16 cellular contexts compared by ENCODE assay signal in genomic region chrX:49272426-49272825, GRCh38. TPM values are rescaled to one million over a fixed set of nuclear protein-coding genes. Genes with fewer than 3 reads are reported as not detected.
DNase-seq lines count a peak whose midpoint lies in the region; ATAC-seq, FAIRE-seq and TF ChIP-seq lines count a peak whose summit lies in the region.
"Had no signal": no experiment of that assay in that cellular context is flagged by ENCODE, and none has a peak within 500 bp of the region (broad histone marks: within the 10 kb centered on the region; RNA-seq: fewer than 3 reads in every experiment).

No MANE protein-coding gene starts in this region.

- no peaks in the 10 kb centered on the region for H3K27me3 Mint-ChIP-seq in activated CD8-positive, alpha-beta T cell treated with anti-CD3 and anti-CD28 coated beads, Interleukin-2, amount 10 ng/mL, durations not matched to agents 7 days and 5 days (ENCODE audit: low read depth)

- H3K27ac Mint-ChIP-seq in activated CD8-positive, alpha-beta T cell treated with anti-CD3 and anti-CD28 coated beads, Interleukin-2, amount 10 ng/mL, durations not matched to agents 7 days and 5 days, result peak overlapping the region; percentile 92

- no peak for TF ChIP-seq RAD21 in HepG2 (CRISPR knock-in tag; IDR thresholded peaks at IDR 0.05)

- H3K36me3 ChIP-seq in HepG2 (replicated peaks in 1 of 2; ENCODE audit: control insufficient read depth in 1 of 2, insufficient read depth in 2 of 2, low read length in 2 of 2) (no peaks in the 10 kb centered on the region), right lobe of liver (no peaks in the 10 kb centered on the region), iPS-20b (ENCODE audit: insufficient read depth, low read depth, low read length) (peaks cover 20% of the 10 kb centered on the region; the same call in 1 of the 2 replicates), suprapubic skin (no peaks in the 10 kb centered on the region)

- POLR2A ChIA-PET in HepG2 (lab: Yijun Ruan, JAX), result interaction anchor here (0.6 to 1.2 kb wide), 2 partner anchors 49 to 82 kb away, joined by 3 read pairs; no protein-coding TSS in a partner anchor
- POLR2A ChIA-PET in activated CD8-positive, alpha-beta T cell treated with anti-CD3 and anti-CD28 coated beads, Interleukin-2, amount 10 ng/mL, durations not matched to agents 7 days and 5 days (lab: Charles Lee), result interaction anchor here (0.9 to 1.7 kb wide), 7 partner anchors 8 to 334 kb away, joined by 3 to 5 read pairs (median 3); partner anchors contain the start of genes CCDC22 and PLP2

- intact Hi-C loops in HepG2 (cut with micrococcal nuclease; ENCODE audit: unreplicated experiment) (no loop called here), right lobe of liver (cut with DNase I) (no loop called here)

- H4K20me1 ChIP-seq in HepG2 (ENCODE audit: insufficient read depth, low read length), result no peaks in the 10 kb centered on the region

- no peak for TF ChIP-seq POLR2A in HepG2 (IDR thresholded peaks at IDR 0.05; ENCODE audit: insufficient read depth in 1 of 2, low read depth in 2 of 2, low read length in 2 of 2)
- TF ChIP-seq POLR2A in right lobe of liver (IDR thresholded peaks at IDR 0.05), result no peak
- TF ChIP-seq POLR2A in suprapubic skin (IDR thresholded peaks at IDR 0.05), result no peak

- TF ChIP-seq EP300 in HepG2 (IDR thresholded peaks at IDR 0.05; ENCODE audit: low read depth in 2 of 2, low read length in 2 of 2), result no peak
- no peak for TF ChIP-seq EP300 in HepG2 (CRISPR knock-in tag; IDR thresholded peaks at IDR 0.05; ENCODE audit: borderline replicate concordance)
- no peak for TF ChIP-seq EP300 in suprapubic skin (IDR thresholded peaks at IDR 0.05)

- H3K27me3 ChIP-seq in HepG2 (ENCODE audit: control insufficient read depth in 1 of 2, insufficient read depth in 2 of 2, low read length in 2 of 2) (no peaks in the 10 kb centered on the region; a peak in 1 of 5 replicates), right lobe of liver (no peaks in the 10 kb centered on the region), iPS-20b (ENCODE audit: insufficient read depth, low read length) (no peaks in the 10 kb centered on the region), suprapubic skin (no peaks in the 10 kb centered on the region)

- BruUV-seq in HepG2 (replicated peaks; lab: Mats Ljungman, UMichigan), result no TSS peak

- DNase-seq in HepG2 (ENCODE audit: low spot score) (no peak), right lobe of liver (no peak), suprapubic skin (ENCODE audit: low spot score in 2 of 2) (peak in 1 of 2 donors; percentile 19), NCI-H345 (lab: John Stamatoyannopoulos, UW) (no peak), NCI-H2227 treated with DMSO at 0.1 percent for 48 hours (lab: John Stamatoyannopoulos, UW) (no peak), GM10266 (ENCODE audit: extremely low spot score) (no peak)
- DNase-seq in activated CD8-positive, alpha-beta T cell treated with anti-CD3 and anti-CD28 coated beads, Interleukin-2, amount 10 ng/mL, durations not matched to agents 7 days and 5 days, result peak; percentile 48
- DNase-seq: C1 segment of cervical spinal cord; effector CD4-positive, alpha-beta T cell; MM.1S had no signal

- ATAC-seq in HepG2 (no peak), right lobe of liver (no peak)
- no peak for ATAC-seq in activated CD8-positive, alpha-beta T cell treated with anti-CD3 and anti-CD28 coated beads, Interleukin-2, amount 10 ng/mL, durations not matched to agents 7 days and 5 days

- 100% methylated on average over 2 of the region's 6 CpGs for WGBS in HepG2 (ENCODE audit: low lambda C conversion rate)
- 42% methylated on average over 5 of the region's 6 CpGs for WGBS in right lobe of liver (ENCODE audit: insufficient coverage, low coverage, low lambda C conversion rate, missing lambda C conversion rate)
- 41% methylated on average over 6 of the region's 6 CpGs for WGBS in suprapubic skin

- H3K9me3 ChIP-seq in HepG2 (ENCODE audit: low read length) (no peaks in the 10 kb centered on the region), right lobe of liver (no peaks in the 10 kb centered on the region), iPS-20b (ENCODE audit: insufficient read depth, low read depth, low read length) (no peaks in the 10 kb centered on the region), suprapubic skin (no peaks in the 10 kb centered on the region)
- H3K9me3 ChIP-seq: HAP-1 had no signal

- H3K9ac ChIP-seq in HepG2 (ENCODE audit: insufficient read depth, low read depth, low read length), result no peak overlapping the region
- no peak overlapping the region for H3K9ac ChIP-seq in iPS-20b (ENCODE audit: low read depth, low read length)

- in situ Hi-C loops in HepG2 (cut with HindIII; ENCODE audit: extremely low pct_ligation_motif_present, low pct_unique_long_range_greater_than_20kb), result no loop called here

- peak overlapping the region; percentile 74 for H3K4me3 Mint-ChIP-seq in activated CD8-positive, alpha-beta T cell treated with anti-CD3 and anti-CD28 coated beads, Interleukin-2, amount 10 ng/mL, durations not matched to agents 7 days and 5 days

- H3K4me1 Mint-ChIP-seq in activated CD8-positive, alpha-beta T cell treated with anti-CD3 and anti-CD28 coated beads, Interleukin-2, amount 10 ng/mL, durations not matched to agents 7 days and 5 days (ENCODE audit: low read depth), result peaks cover 75% of the 10 kb centered on the region

- H3K4me2 ChIP-seq in HepG2 (ENCODE audit: low read depth, low read length), result 0 out of 2 replicates have a peak overlapping the region, but pooled peaks have one; percentile 18

- no peaks in the 10 kb centered on the region for H3K9me3 Mint-ChIP-seq in activated CD8-positive, alpha-beta T cell treated with anti-CD3 and anti-CD28 coated beads, Interleukin-2, amount 10 ng/mL, durations not matched to agents 7 days and 5 days (ENCODE audit: insufficient read depth)

- H3K4me1 ChIP-seq in HepG2 (ENCODE audit: insufficient read depth, low read length), result peaks cover 34% of the 10 kb centered on the region
- peaks cover 0 to 15% (median 0%) of the 10 kb centered on the region in 4 donors for H3K4me1 ChIP-seq in right lobe of liver
- no peaks in the 10 kb centered on the region; the same call in 1 of the 2 replicates for H3K4me1 ChIP-seq in iPS-20b (ENCODE audit: insufficient read depth, low read length)
- H3K4me1 ChIP-seq in suprapubic skin, result peaks cover 41% of the 10 kb centered on the region

- FAIRE-seq in HepG2 (lab: Jason Lieb, UNC), result no peak
- FAIRE-seq: frontal cortex, islet of Langerhans had no signal

- no peak overlapping the region for H2AFZ ChIP-seq in HepG2 (ENCODE audit: low read length)

- H3K27ac ChIP-seq in HepG2 (ENCODE audit: extremely low read length, insufficient read depth, low read length) (no peak overlapping the region), right lobe of liver (no peak overlapping the region), iPS-20b (ENCODE audit: low read length) (no peak overlapping the region), suprapubic skin (no peak overlapping the region)

- no peak overlapping the region for H3K4me3 ChIP-seq in HepG2 (replicated peaks in 1 of 3; ENCODE audit: insufficient read depth in 1 of 3, low read depth in 2 of 3, low read length in 3 of 3)
- no peak overlapping the region for H3K4me3 ChIP-seq in right lobe of liver
- H3K4me3 ChIP-seq in iPS-20b (ENCODE audit: low read length), result peak overlapping the region; percentile 35; the same call in 1 of the 2 replicates
- peak overlapping the region; percentile 5 for H3K4me3 ChIP-seq in suprapubic skin
- H3K4me3 ChIP-seq: HAP-1 had no signal

- CTCF ChIA-PET in HepG2 (lab: Yijun Ruan, JAX; ENCODE audit: low intra/inter-chr PET ratio, low total read pairs), result no interaction called here
- CTCF ChIA-PET in activated CD8-positive, alpha-beta T cell treated with anti-CD3 and anti-CD28 coated beads, Interleukin-2, amount 10 ng/mL, durations not matched to agents 7 days and 5 days (lab: Charles Lee), result interaction anchor here (1.1 to 2.6 kb wide), 3 partner anchors 8 to 82 kb away, joined by 3 to 14 read pairs (median 3); no protein-coding TSS in a partner anchor

- TF ChIP-seq CTCF in HepG2 (CRISPR knock-in tag; IDR thresholded peaks at IDR 0.05) (no peak), right lobe of liver (IDR thresholded peaks at IDR 0.05) (no peak), suprapubic skin (IDR thresholded peaks at IDR 0.05) (no peak), GM10266 (IDR thresholded peaks at IDR 0.05; ENCODE audit: control insufficient read depth, insufficient read depth, low read depth, missing control alignments) (no peak)

- H3K79me2 ChIP-seq in HepG2 (ENCODE audit: insufficient read depth, low read length), result peaks cover 12% of the 10 kb centered on the region

- H3K36me3 Mint-ChIP-seq in activated CD8-positive, alpha-beta T cell treated with anti-CD3 and anti-CD28 coated beads, Interleukin-2, amount 10 ng/mL, durations not matched to agents 7 days and 5 days (ENCODE audit: low read depth), result peaks cover 39% of the 10 kb centered on the region

RNA-seq across cellular contexts. Expression of gene PPP1R3F, which starts 2.8 kb away (rescaled TPM):
- total RNA-seq in HepG2 (2016; rRNA removed; fragmentation: Illumina TruSeq; extraction: Trizol) (0.07 and 0.84 TPM in 2 replicates), right lobe of liver (1 to 10 TPM; 1.6 to 4.0 (median 2.2) TPM), suprapubic skin (10 to 100 TPM in 1 of 4 donors, 1 to 10 TPM in 3; 4.8 to 13.3 (median 5.7) TPM)
- total RNA-seq in HepG2 (2016; cell fraction: cytosol; rRNA removed; fragmentation: Illumina TruSeq; extraction: Trizol; ENCODE audit: low read depth), result 0.44 and 0.71 TPM in 2 replicates
- total RNA-seq in HepG2 (2016; cell fraction: insoluble cytoplasmic fraction; rRNA removed; fragmentation: Illumina TruSeq; extraction: Trizol), result 0.33 and 0.63 TPM in 2 replicates
- total RNA-seq in HepG2 (2016; cell fraction: membrane; rRNA removed; fragmentation: Illumina TruSeq; extraction: Trizol), result 0.37 and 1.1 TPM in 2 replicates
- 0.88 and 1.4 TPM in 2 replicates for total RNA-seq in HepG2 (2016; cell fraction: nucleus; rRNA removed; fragmentation: Illumina TruSeq; extraction: Trizol)
- 0.46 and 0.82 TPM in 2 replicates for polyA plus RNA-seq in HepG2 (2011; rRNA removed)
- 0.34 and 0.35 TPM in 2 replicates for polyA plus RNA-seq in HepG2 (2011; cell fraction: cytosol; rRNA removed)
- 2.1 and 2.2 TPM in 2 replicates for polyA plus RNA-seq in HepG2 (2011; cell fraction: nucleus; rRNA removed)
- 0.32 and 0.55 TPM in 2 replicates for polyA plus RNA-seq in HepG2 (2012)
- 0.16 and 0.43 TPM in 2 replicates for polyA plus RNA-seq in HepG2 (2016; cell fraction: cytosol; fragmentation: Illumina TruSeq; extraction: Trizol; ENCODE audit: low read depth)
- 0.26 and 0.32 TPM in 2 replicates for polyA plus RNA-seq in HepG2 (2016; cell fraction: insoluble cytoplasmic fraction; fragmentation: Illumina TruSeq; extraction: Trizol; ENCODE audit: low read depth)
- 0.18 and 0.26 TPM in 2 replicates for polyA plus RNA-seq in HepG2 (2016; cell fraction: membrane; fragmentation: Illumina TruSeq; extraction: Trizol; ENCODE audit: low read depth)
- polyA plus RNA-seq in HepG2 (2016; cell fraction: nucleus; fragmentation: Illumina TruSeq; extraction: Trizol; ENCODE audit: insufficient read depth, low read depth), result 0.87 and 0.98 TPM in 2 replicates
- polyA minus RNA-seq in HepG2 (2011; rRNA and poly(A)+ RNA removed; ENCODE audit: low replicate concordance), result 0.70 and 0.75 TPM in 2 replicates
- 0.18 and 0.99 TPM in 2 replicates for polyA minus RNA-seq in HepG2 (2011; cell fraction: cytosol; rRNA and poly(A)+ RNA removed)
- 2.5 and 3.3 TPM in 2 replicates for polyA minus RNA-seq in HepG2 (2011; cell fraction: nucleus; rRNA and poly(A)+ RNA removed)
- 1 to 10 TPM; 8.0 to 8.5 TPM for total RNA-seq in activated CD8-positive, alpha-beta T cell treated with anti-CD3 and anti-CD28 coated beads, Interleukin-2, amount 10 ng/mL, durations not matched to agents 7 days and 5 days

RNA-seq across cellular contexts. Expression of gene FOXP3, which starts 7.9 kb away (rescaled TPM):
- not detected in 2 replicates for total RNA-seq in HepG2 (2016; rRNA removed; fragmentation: Illumina TruSeq; extraction: Trizol)
- not detected in 2 replicates for total RNA-seq in HepG2 (2016; cell fraction: cytosol; rRNA removed; fragmentation: Illumina TruSeq; extraction: Trizol; ENCODE audit: low read depth)
- not detected in 2 replicates for total RNA-seq in HepG2 (2016; cell fraction: insoluble cytoplasmic fraction; rRNA removed; fragmentation: Illumina TruSeq; extraction: Trizol)
- total RNA-seq in HepG2 (2016; cell fraction: membrane; rRNA removed; fragmentation: Illumina TruSeq; extraction: Trizol), result not detected in 2 replicates
- not detected in 2 replicates for total RNA-seq in HepG2 (2016; cell fraction: nucleus; rRNA removed; fragmentation: Illumina TruSeq; extraction: Trizol)
- polyA plus RNA-seq in HepG2 (2011; rRNA removed), result 0.04 and 0.07 TPM in 2 replicates
- 0.04 and 0.05 TPM in 2 replicates for polyA plus RNA-seq in HepG2 (2011; cell fraction: cytosol; rRNA removed)
- 0.07 and 0.13 TPM in 2 replicates for polyA plus RNA-seq in HepG2 (2011; cell fraction: nucleus; rRNA removed)
- 0.17 TPM in 2 replicates for polyA plus RNA-seq in HepG2 (2012)
- polyA plus RNA-seq in HepG2 (2016; cell fraction: cytosol; fragmentation: Illumina TruSeq; extraction: Trizol; ENCODE audit: low read depth), result 0.08 TPM in 1 of 2 replicates, not detected in the other
- 0.24 TPM in 1 of 2 replicates, not detected in the other for polyA plus RNA-seq in HepG2 (2016; cell fraction: insoluble cytoplasmic fraction; fragmentation: Illumina TruSeq; extraction: Trizol; ENCODE audit: low read depth)
- polyA plus RNA-seq in HepG2 (2016; cell fraction: membrane; fragmentation: Illumina TruSeq; extraction: Trizol; ENCODE audit: low read depth), result 0.08 TPM in 1 of 2 replicates, not detected in the other
- polyA plus RNA-seq in HepG2 (2016; cell fraction: nucleus; fragmentation: Illumina TruSeq; extraction: Trizol; ENCODE audit: insufficient read depth, low read depth), result not detected in 2 replicates
- polyA minus RNA-seq in HepG2 (2011; rRNA and poly(A)+ RNA removed; ENCODE audit: low replicate concordance), result 0.06 and 0.44 TPM in 2 replicates
- not detected in 2 replicates for polyA minus RNA-seq in HepG2 (2011; cell fraction: cytosol; rRNA and poly(A)+ RNA removed)
- polyA minus RNA-seq in HepG2 (2011; cell fraction: nucleus; rRNA and poly(A)+ RNA removed), result not detected in 2 replicates
- 1 to 10 TPM in 1 of 6 experiments, under 1 TPM in 5; 0.18 to 1.2 (median 0.32) TPM for total RNA-seq in right lobe of liver
- 10 to 100 TPM; 14.6 to 15.4 TPM for total RNA-seq in activated CD8-positive, alpha-beta T cell treated with anti-CD3 and anti-CD28 coated beads, Interleukin-2, amount 10 ng/mL, durations not matched to agents 7 days and 5 days
- total RNA-seq in suprapubic skin, result 1 to 10 TPM in 1 of 4 donors, under 1 TPM in 2, not detected in 1; 0.26 to 1.0 (median 0.62) TPM
- total RNA-seq: frontal cortex had no signal

RNA-seq across cellular contexts. Expression of gene GAGE10, which starts 31.0 kb away (rescaled TPM):
- not detected in 2 replicates for total RNA-seq in HepG2 (2016; rRNA removed; fragmentation: Illumina TruSeq; extraction: Trizol)
- not detected in 2 replicates for total RNA-seq in HepG2 (2016; cell fraction: cytosol; rRNA removed; fragmentation: Illumina TruSeq; extraction: Trizol; ENCODE audit: low read depth)
- total RNA-seq in HepG2 (2016; cell fraction: insoluble cytoplasmic fraction; rRNA removed; fragmentation: Illumina TruSeq; extraction: Trizol), result not detected in 2 replicates
- total RNA-seq in HepG2 (2016; cell fraction: membrane; rRNA removed; fragmentation: Illumina TruSeq; extraction: Trizol), result not detected in 2 replicates
- not detected in 2 replicates for total RNA-seq in HepG2 (2016; cell fraction: nucleus; rRNA removed; fragmentation: Illumina TruSeq; extraction: Trizol)
- polyA plus RNA-seq in HepG2 (2011; rRNA removed), result not detected in 2 replicates
- polyA plus RNA-seq in HepG2 (2011; cell fraction: cytosol; rRNA removed), result not detected in 2 replicates
- not detected in 2 replicates for polyA plus RNA-seq in HepG2 (2011; cell fraction: nucleus; rRNA removed)
- not detected in 2 replicates for polyA plus RNA-seq in HepG2 (2012)
- not detected in 2 replicates for polyA plus RNA-seq in HepG2 (2016; cell fraction: cytosol; fragmentation: Illumina TruSeq; extraction: Trizol; ENCODE audit: low read depth)
- polyA plus RNA-seq in HepG2 (2016; cell fraction: insoluble cytoplasmic fraction; fragmentation: Illumina TruSeq; extraction: Trizol; ENCODE audit: low read depth), result not detected in 2 replicates
- polyA plus RNA-seq in HepG2 (2016; cell fraction: membrane; fragmentation: Illumina TruSeq; extraction: Trizol; ENCODE audit: low read depth), result not detected in 2 replicates
- polyA plus RNA-seq in HepG2 (2016; cell fraction: nucleus; fragmentation: Illumina TruSeq; extraction: Trizol; ENCODE audit: insufficient read depth, low read depth), result not detected in 2 replicates
- not detected in 2 replicates for polyA minus RNA-seq in HepG2 (2011; rRNA and poly(A)+ RNA removed; ENCODE audit: low replicate concordance)
- polyA minus RNA-seq in HepG2 (2011; cell fraction: cytosol; rRNA and poly(A)+ RNA removed), result not detected in 2 replicates
- not detected in 2 replicates for polyA minus RNA-seq in HepG2 (2011; cell fraction: nucleus; rRNA and poly(A)+ RNA removed)
- not detected for total RNA-seq in right lobe of liver
- not detected for total RNA-seq in activated CD8-positive, alpha-beta T cell treated with anti-CD3 and anti-CD28 coated beads, Interleukin-2, amount 10 ng/mL, durations not matched to agents 7 days and 5 days
- total RNA-seq in suprapubic skin, result not detected
- total RNA-seq: frontal cortex, mononuclear cell, subcutaneous adipose tissue had no signal

RNA-seq across cellular contexts. Expression of gene CCDC22, which starts 37.2 kb away (rescaled TPM):
- total RNA-seq in HepG2 (2016; rRNA removed; fragmentation: Illumina TruSeq; extraction: Trizol) (11.2 and 13.1 TPM in 2 replicates), right lobe of liver (10 to 100 TPM in 1 of 6 experiments, 1 to 10 TPM in 5; 7.7 to 10.9 (median 8.7) TPM), suprapubic skin (10 to 100 TPM; 18.1 to 25.0 (median 18.8) TPM)
- total RNA-seq in HepG2 (2016; cell fraction: cytosol; rRNA removed; fragmentation: Illumina TruSeq; extraction: Trizol; ENCODE audit: low read depth), result 1.7 and 2.1 TPM in 2 replicates
- total RNA-seq in HepG2 (2016; cell fraction: insoluble cytoplasmic fraction; rRNA removed; fragmentation: Illumina TruSeq; extraction: Trizol), result 9.8 and 13.0 TPM in 2 replicates
- 3.7 and 3.8 TPM in 2 replicates for total RNA-seq in HepG2 (2016; cell fraction: membrane; rRNA removed; fragmentation: Illumina TruSeq; extraction: Trizol)
- total RNA-seq in HepG2 (2016; cell fraction: nucleus; rRNA removed; fragmentation: Illumina TruSeq; extraction: Trizol), result 7.1 and 8.3 TPM in 2 replicates
- 11.0 and 17.1 TPM in 2 replicates for polyA plus RNA-seq in HepG2 (2011; rRNA removed)
- 6.7 and 9.0 TPM in 2 replicates for polyA plus RNA-seq in HepG2 (2011; cell fraction: cytosol; rRNA removed)
- polyA plus RNA-seq in HepG2 (2011; cell fraction: nucleus; rRNA removed), result 26.0 and 29.3 TPM in 2 replicates
- polyA plus RNA-seq in HepG2 (2012), result 7.9 and 9.9 TPM in 2 replicates
- polyA plus RNA-seq in HepG2 (2016; cell fraction: cytosol; fragmentation: Illumina TruSeq; extraction: Trizol; ENCODE audit: low read depth), result 1.9 and 2.0 TPM in 2 replicates
- polyA plus RNA-seq in HepG2 (2016; cell fraction: insoluble cytoplasmic fraction; fragmentation: Illumina TruSeq; extraction: Trizol; ENCODE audit: low read depth), result 10.4 and 11.7 TPM in 2 replicates
- polyA plus RNA-seq in HepG2 (2016; cell fraction: membrane; fragmentation: Illumina TruSeq; extraction: Trizol; ENCODE audit: low read depth), result 2.4 and 2.8 TPM in 2 replicates
- polyA plus RNA-seq in HepG2 (2016; cell fraction: nucleus; fragmentation: Illumina TruSeq; extraction: Trizol; ENCODE audit: insufficient read depth, low read depth), result 13.0 TPM in 2 replicates
- 33.7 and 48.1 TPM in 2 replicates for polyA minus RNA-seq in HepG2 (2011; rRNA and poly(A)+ RNA removed; ENCODE audit: low replicate concordance)
- 8.3 and 11.9 TPM in 2 replicates for polyA minus RNA-seq in HepG2 (2011; cell fraction: cytosol; rRNA and poly(A)+ RNA removed)
- 4.1 and 7.2 TPM in 2 replicates for polyA minus RNA-seq in HepG2 (2011; cell fraction: nucleus; rRNA and poly(A)+ RNA removed)
- 10 to 100 TPM; 27.3 to 32.2 TPM for total RNA-seq in activated CD8-positive, alpha-beta T cell treated with anti-CD3 and anti-CD28 coated beads, Interleukin-2, amount 10 ng/mL, durations not matched to agents 7 days and 5 days

RNA-seq across cellular contexts. Expression of gene CACNA1F, which starts 39.3 kb away (rescaled TPM):
- total RNA-seq in HepG2 (2016; rRNA removed; fragmentation: Illumina TruSeq; extraction: Trizol) (not detected in 2 replicates), right lobe of liver (under 1 TPM in 1 of 6 experiments, not detected in 5; 0.06 TPM), suprapubic skin (under 1 TPM in 3 of 4 donors, not detected in 1; 0.21 to 0.40 (median 0.29) TPM)
- not detected in 2 replicates for total RNA-seq in HepG2 (2016; cell fraction: cytosol; rRNA removed; fragmentation: Illumina TruSeq; extraction: Trizol; ENCODE audit: low read depth)
- not detected in 2 replicates for total RNA-seq in HepG2 (2016; cell fraction: insoluble cytoplasmic fraction; rRNA removed; fragmentation: Illumina TruSeq; extraction: Trizol)
- not detected in 2 replicates for total RNA-seq in HepG2 (2016; cell fraction: membrane; rRNA removed; fragmentation: Illumina TruSeq; extraction: Trizol)
- not detected in 2 replicates for total RNA-seq in HepG2 (2016; cell fraction: nucleus; rRNA removed; fragmentation: Illumina TruSeq; extraction: Trizol)
- 0.03 and 0.09 TPM in 2 replicates for polyA plus RNA-seq in HepG2 (2011; rRNA removed)
- polyA plus RNA-seq in HepG2 (2011; cell fraction: cytosol; rRNA removed), result 0.01 TPM in 1 of 2 replicates, not detected in the other
- 0.80 and 0.90 TPM in 2 replicates for polyA plus RNA-seq in HepG2 (2011; cell fraction: nucleus; rRNA removed)
- 0.11 and 0.12 TPM in 2 replicates for polyA plus RNA-seq in HepG2 (2012)
- polyA plus RNA-seq in HepG2 (2016; cell fraction: cytosol; fragmentation: Illumina TruSeq; extraction: Trizol; ENCODE audit: low read depth), result not detected in 2 replicates
- not detected in 2 replicates for polyA plus RNA-seq in HepG2 (2016; cell fraction: insoluble cytoplasmic fraction; fragmentation: Illumina TruSeq; extraction: Trizol; ENCODE audit: low read depth)
- polyA plus RNA-seq in HepG2 (2016; cell fraction: membrane; fragmentation: Illumina TruSeq; extraction: Trizol; ENCODE audit: low read depth), result not detected in 2 replicates
- not detected in 2 replicates for polyA plus RNA-seq in HepG2 (2016; cell fraction: nucleus; fragmentation: Illumina TruSeq; extraction: Trizol; ENCODE audit: insufficient read depth, low read depth)
- polyA minus RNA-seq in HepG2 (2011; rRNA and poly(A)+ RNA removed; ENCODE audit: low replicate concordance), result 2.9 TPM in 1 of 2 replicates, not detected in the other
- not detected in 2 replicates for polyA minus RNA-seq in HepG2 (2011; cell fraction: cytosol; rRNA and poly(A)+ RNA removed)
- 0.26 TPM in 1 of 2 replicates, not detected in the other for polyA minus RNA-seq in HepG2 (2011; cell fraction: nucleus; rRNA and poly(A)+ RNA removed)
- total RNA-seq in activated CD8-positive, alpha-beta T cell treated with anti-CD3 and anti-CD28 coated beads, Interleukin-2, amount 10 ng/mL, durations not matched to agents 7 days and 5 days, result under 1 TPM; 0.11 to 0.18 TPM

Comparison
In these comparisons a context has a peak if more than half of its experiments do, and no peak if none do; other contexts are left out.
1. H3K4me3 ChIP-seq: peak in iPS-20b (single experiment) and suprapubic skin (single experiment); none in HepG2 (0 of 3) and right lobe of liver (0 of 3).
2. RNA of gene FOXP3, which starts 7.9 kb away (total RNA-seq): 14.6 to 15.4 TPM in activated CD8-positive, alpha-beta T cell treated with anti-CD3 and anti-CD28 coated beads, Interleukin-2, amount 10 ng/mL, durations not matched to agents 7 days and 5 days; 0.26 to 1.0 TPM in suprapubic skin, 0.18 to 1.2 TPM in right lobe of liver and not detected in HepG2; every median in the first group is over 4 times any median in the second.